ENCODE assay signal across 8 cellular contexts in genomic region chr3:187066228-187066995, GRCh38.
DNase-seq lines count a peak whose midpoint lies in the region; ATAC-seq and TF ChIP-seq lines count a peak whose summit lies in the region.

No MANE protein-coding gene starts in this region.

- H3K4me3 ChIP-seq in HEK293 (ENCODE audit: low read depth, low read length) (no peak overlapping the region), upper lobe of right lung (no peak overlapping the region)

- no peaks in the 10 kb centered on the region for H3K27me3 ChIP-seq in upper lobe of right lung

- H3K36me3 Mint-ChIP-seq in activated naive CD4-positive, alpha-beta T cell treated with anti-CD3 and anti-CD28 coated beads, Interleukin-2, amount 50 U/mL, for 72 hours, result peaks cover 17 to 44% of the 10 kb centered on the region in 2 donors

- CTCF ChIA-PET in HEK293 (lab: Yijun Ruan, JAX), result interaction anchor here (0.6 to 1.4 kb wide), 6 partner anchors 8 to 669 kb away, joined by 3 to 5 read pairs (median 4); partner anchors contain the start of gene RPL39L

- DNase-seq in NCI-H2107 treated with DMSO at 0.1 percent for 48 hours (lab: John Stamatoyannopoulos, UW; ENCODE audit: unreplicated experiment), result peak; percentile 40
- no peak for DNase-seq in NCI-H2107 (lab: John Stamatoyannopoulos, UW)
- peak; percentile 41 for DNase-seq in NOMO-1 treated with DMSO at 0.1 percent for 48 hours (lab: John Stamatoyannopoulos, UW; ENCODE audit: unreplicated experiment)
- peak in 1 of 2 donors; percentile 40 for DNase-seq in activated naive CD4-positive, alpha-beta T cell treated with anti-CD3 and anti-CD28 coated beads, Interleukin-2, amount 50 U/mL, for 72 hours (ENCODE audit: low spot score in 2 of 2)
- DNase-seq in kidney tubule cell (ENCODE audit: low spot score), result peak; percentile 65
- DNase-seq in upper lobe of right lung, result no peak

- H3K9me3 ChIP-seq in HEK293 (ENCODE audit: control insufficient read depth, insufficient read depth, low read depth, low read length), result no peaks in the 10 kb centered on the region
- H3K9me3 ChIP-seq in upper lobe of right lung, result no peaks in the 10 kb centered on the region

- peak in 1 of 2 donors; percentile 75 for ATAC-seq in activated naive CD4-positive, alpha-beta T cell treated with anti-CD3 and anti-CD28 coated beads, Interleukin-2, amount 50 U/mL, for 72 hours
- ATAC-seq in upper lobe of right lung, result peak; percentile 45
- no peak for ATAC-seq in GM19023 (IDR thresholded peaks at IDR 0.05; ENCODE audit: unreplicated experiment)

- POLR2A ChIA-PET in HEK293 (lab: Yijun Ruan, JAX), result interaction anchor here (0.7 kb wide), 1 partner anchor 84 kb away, joined by 5 read pairs; no protein-coding TSS in a partner anchor

- peaks cover 0 to 4% of the 10 kb centered on the region in 2 donors for H3K9me3 Mint-ChIP-seq in activated naive CD4-positive, alpha-beta T cell treated with anti-CD3 and anti-CD28 coated beads, Interleukin-2, amount 50 U/mL, for 72 hours

- H3K4me1 ChIP-seq in HEK293 (ENCODE audit: control insufficient read depth, insufficient read depth, low read length) (no peaks in the 10 kb centered on the region), upper lobe of right lung (peaks cover 15% of the 10 kb centered on the region)

- intact Hi-C loops in upper lobe of right lung (cut with DNase I), result no loop called here

- H3K36me3 ChIP-seq in HEK293 (ENCODE audit: control insufficient read depth in 2 of 2, insufficient read depth in 1 of 2, low read length in 2 of 2), result no peaks in the 10 kb centered on the region
- no peaks in the 10 kb centered on the region for H3K36me3 ChIP-seq in upper lobe of right lung

- TF ChIP-seq CTCF in HEK293 (tag by site-specific recombination; IDR thresholded peaks at IDR 0.05), result no peak
- peak; percentile 22 for TF ChIP-seq CTCF in upper lobe of right lung (IDR thresholded peaks at IDR 0.05)

- H3K27ac ChIP-seq in HEK293 (ENCODE audit: extremely low read depth, low read depth, low read length), result no peak overlapping the region
- no peak overlapping the region for H3K27ac ChIP-seq in upper lobe of right lung

- H3K27ac Mint-ChIP-seq in activated naive CD4-positive, alpha-beta T cell treated with anti-CD3 and anti-CD28 coated beads, Interleukin-2, amount 50 U/mL, for 72 hours, result peak overlapping the region; percentile 54 to 94

TF ChIP-seq in HEK293, 187 proteins besides CTCF, POLR2A, EP300 and RAD21:
- TF ChIP-seq OVOL3 (tag by site-specific recombination; IDR thresholded peaks at IDR 0.05) (no peak), TCF7L2 (IDR thresholded peaks at IDR 0.05; ENCODE audit: borderline replicate concordance, low read depth, low read length) (no peak), ZBTB17 (tag by site-specific recombination; IDR thresholded peaks at IDR 0.05) (no peak), ZNF654 (tag by site-specific recombination; IDR thresholded peaks at IDR 0.05; ENCODE audit: low read depth) (no peak), ZNF555 (tag by site-specific recombination; conservative IDR thresholded peaks at IDR 0.05) (no peak), ZBTB11 (tag by site-specific recombination; conservative IDR thresholded peaks at IDR 0.05; ENCODE audit: low read depth) (no peak), HIC1 (tag by site-specific recombination; IDR thresholded peaks at IDR 0.05) (no peak), ZNF341 (tag by site-specific recombination; IDR thresholded peaks at IDR 0.05; ENCODE audit: low read depth) (peak; percentile 72), REST (tag by site-specific recombination; IDR thresholded peaks at IDR 0.05) (no peak), KLF1 (tag by site-specific recombination; IDR thresholded peaks at IDR 0.05) (no peak), ZNF549 (tag by site-specific recombination; IDR thresholded peaks at IDR 0.05) (no peak), ZFP41 (tag by site-specific recombination; IDR thresholded peaks at IDR 0.05; ENCODE audit: borderline replicate concordance) (no peak), PRDM1 (tag by site-specific recombination; IDR thresholded peaks at IDR 0.05) (0 out of 2 replicates have a peak, but pooled peaks have one; percentile 6), ZIC2 (tag by site-specific recombination; IDR thresholded peaks at IDR 0.05) (peak; percentile 46), ZNF777 (tag by site-specific recombination; IDR thresholded peaks at IDR 0.05; ENCODE audit: borderline replicate concordance) (no peak)

Comparison
In these comparisons a context has a peak if more than half of its experiments do, and no peak if none do; other contexts are left out.
1. DNase-seq: peak in NCI-H2107 treated with DMSO at 0.1 percent for 48 hours (single experiment), NOMO-1 treated with DMSO at 0.1 percent for 48 hours (single experiment) and kidney tubule cell (single experiment); none in NCI-H2107 (single experiment) and upper lobe of right lung (single experiment).